In genomic region chr18:8704361-8705279, GRCh38 we compare ENCODE assay signal across 8 cellular contexts. TPM values are rescaled to one million over a fixed set of nuclear protein-coding genes. Genes with fewer than 3 reads are reported as not detected.
A peak's percentile ranks its signal among the peaks of the same experiment; 100 is the strongest.
DNase-seq lines count a peak whose midpoint lies in the region; ATAC-seq, FAIRE-seq and TF ChIP-seq lines count a peak whose summit lies in the region.

No MANE protein-coding gene starts in this region.

- POLR2A ChIA-PET in AG04449 (lab: Yijun Ruan, JAX) = interaction anchor here (0.6 to 2.8 kb wide), 4 partner anchors 96 to 284 kb away, joined by 3 to 16 read pairs (median 4); no protein-coding TSS in a partner anchor

- FAIRE-seq in kidney (lab: Jason Lieb, UNC) = no peak

- H3K36me3 Mint-ChIP-seq in central memory CD8-positive, alpha-beta T cell (ENCODE audit: insufficient read depth) = peaks cover 3% of the 10 kb centered on the region

- peaks cover 65% of the 10 kb centered on the region for H3K27me3 Mint-ChIP-seq in central memory CD8-positive, alpha-beta T cell

- H3K9me3 ChIP-seq in kidney (ENCODE audit: control insufficient read depth in 1 of 2, low read length in 2 of 2) = no peaks in the 10 kb centered on the region

- no peaks in the 10 kb centered on the region for H3K36me3 ChIP-seq in kidney (ENCODE audit: control insufficient read depth in 1 of 2, insufficient read depth in 2 of 2, low read length in 2 of 2)

- H3K4me1 ChIP-seq in kidney (ENCODE audit: control insufficient read depth in 1 of 2, insufficient read depth in 1 of 2, low read depth in 1 of 2, low read length in 2 of 2) = peaks cover 11 to 15% of the 10 kb centered on the region in 2 donors

- peak overlapping the region; percentile 91 for H3K4me3 Mint-ChIP-seq in central memory CD8-positive, alpha-beta T cell

- TF ChIP-seq CTCF in AG04449 (IDR thresholded peaks at IDR 0.05; ENCODE audit: insufficient read depth, low read length, missing control alignments) (no peak), kidney (IDR thresholded peaks at IDR 0.05; ENCODE audit: borderline replicate concordance, extremely low read depth, insufficient read depth) (no peak)

- peak overlapping the region; percentile 22 to 87 for H3K9ac ChIP-seq in kidney (ENCODE audit: low read length in 2 of 2)

- CTCF ChIA-PET in AG04449 (lab: Yijun Ruan, JAX) = interaction anchor here (1.0 to 5.9 kb wide), 3 partner anchors 10 to 284 kb away, joined by 4 to 35 read pairs (median 10); no protein-coding TSS in a partner anchor

- intact Hi-C loops in kidney (cut with DNase I) = no loop called here

- H3K9me3 Mint-ChIP-seq in central memory CD8-positive, alpha-beta T cell = no peaks in the 10 kb centered on the region

- H3K4me1 Mint-ChIP-seq in central memory CD8-positive, alpha-beta T cell = peaks cover 19% of the 10 kb centered on the region

- peak overlapping the region; percentile 92 to 93 for H3K27ac ChIP-seq in kidney (ENCODE audit: low read depth in 2 of 2, low read length in 2 of 2)

- ATAC-seq in GM18909 (IDR thresholded peaks at IDR 0.05; ENCODE audit: poor library complexity, unreplicated experiment) (peak; percentile 89), HG03175 (IDR thresholded peaks at IDR 0.05; ENCODE audit: unreplicated experiment) (peak; percentile 83)
- ATAC-seq in activated CD4-positive, CD25-positive, alpha-beta regulatory T cell treated with anti-CD3 and anti-CD28 coated beads, Interleukin-2, amount 50 U/mL, for 24 hours = peak; percentile 90 to 92
- peak; percentile 85 for ATAC-seq in central memory CD8-positive, alpha-beta T cell (replicated peaks; ENCODE audit: extremely low read depth, poor library complexity, severe bottlenecking)

- H3K4me3 ChIP-seq in AG04449 (ENCODE audit: low read depth, low read length) (peak overlapping the region; percentile 86), kidney (ENCODE audit: low read length in 2 of 2) (peak overlapping the region; percentile 41 to 72)

- H3K27ac Mint-ChIP-seq in central memory CD8-positive, alpha-beta T cell (ENCODE audit: low read depth) = peak overlapping the region; percentile 55

- peak; percentile 76 for DNase-seq in AG04449 (ENCODE audit: low read depth, low spot score)
- peak; percentile 88 for DNase-seq in NCI-H2227 treated with DMSO at 0.1 percent for 48 hours (lab: John Stamatoyannopoulos, UW)
- peak; percentile 56 for DNase-seq in central memory CD8-positive, alpha-beta T cell (ENCODE audit: low spot score in 2 of 2)
- DNase-seq in kidney = peak; percentile 95
- DNase-seq in stimulated activated CD4-positive, alpha-beta T cell treated with anti-CD3 and anti-CD28 coated beads, Interleukin-12 subunit alpha, Interleukin-12 subunit beta, amount 100 ng/mL, for 48 hours (ENCODE audit: low read depth in 2 of 3, low spot score in 1 of 3) = peak; percentile 33 to 81 (median 68)

RNA-seq across cellular contexts. Expression of gene MTCL1, which starts 0.7 kb away (rescaled TPM):
- total RNA-seq in kidney = 15.3 TPM
- 2.5 TPM for polyA plus RNA-seq in kidney (ENCODE audit: insufficient read depth, low read depth, low replicate concordance)

Comparison
In these comparisons a context has a peak if more than half of its experiments do, and no peak if none do; other contexts are left out.
1. Peak in every context shown above with its lines: DNase-seq, ATAC-seq, H3K4me3 ChIP-seq and H3K27ac ChIP-seq.